8 cellular contexts compared by ENCODE assay signal in the genomic region with DNA sequence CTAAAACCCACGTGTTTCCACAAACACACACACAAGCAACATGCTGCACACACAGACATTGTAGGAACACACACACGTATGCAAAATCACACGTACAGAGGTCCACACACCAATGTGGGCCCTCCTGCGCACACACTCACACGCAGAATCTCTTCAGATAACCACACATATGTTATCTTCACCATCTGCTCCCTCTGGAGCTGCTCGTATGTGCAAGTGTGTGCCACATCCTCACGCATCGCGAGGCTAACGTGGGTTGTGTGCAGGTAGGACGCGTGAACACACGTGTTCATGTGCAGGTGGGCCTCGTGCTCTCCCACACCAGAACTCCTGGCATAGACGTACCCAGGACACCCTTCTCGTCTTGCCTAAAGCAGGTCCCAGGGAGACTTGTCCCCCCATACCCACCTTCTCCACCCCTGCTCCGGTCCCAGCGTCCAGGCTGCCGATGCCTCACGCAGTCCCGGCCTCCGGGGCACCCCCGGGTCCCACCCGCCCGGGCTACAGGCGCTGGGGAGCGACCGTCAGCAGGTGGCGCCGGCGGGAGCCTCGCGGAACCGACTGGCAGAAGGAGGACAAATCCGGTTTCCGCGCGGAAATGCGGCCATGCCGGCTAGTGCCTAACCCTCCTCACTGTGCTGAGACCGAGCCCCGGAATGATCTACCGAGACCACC. TPM values are rescaled to one million over a fixed set of nuclear protein-coding genes. Genes with fewer than 3 reads are reported as not detected.
DNase-seq lines count a peak whose midpoint lies in the region; ATAC-seq lines count a peak whose summit lies in the region.

No MANE protein-coding gene starts in this region.

- H3K27me3 ChIP-seq in CD4-positive, alpha-beta memory T cell (ENCODE audit: insufficient read depth, low read length): no peaks in the 10 kb centered on the region

- H3K36me3 ChIP-seq in CD4-positive, alpha-beta memory T cell (ENCODE audit: insufficient read depth, low read length): no peaks in the 10 kb centered on the region

- DNase-seq in CD4-positive, alpha-beta memory T cell: peak; percentile 48 to 64 (median 58)
- DNase-seq in T-helper 1 cell (peak in 4 of 5 donors; percentile 35 to 66 (median 45)), anterior cingulate cortex (lab: John Stamatoyannopoulos, UW) (peak in 39 of 58 donors; percentile 8 to 62 (median 36)), medulla oblongata (ENCODE audit: extremely low spot score) (peak; percentile 51), OCI-M2 (lab: John Stamatoyannopoulos, UW; ENCODE audit: unreplicated experiment) (no peak), NCI-H128 (lab: John Stamatoyannopoulos, UW; ENCODE audit: unreplicated experiment) (no peak)
- DNase-seq in stimulated activated naive CD4-positive, alpha-beta T cell treated with Interleukin-2 at 50 U/mL for 16 hours (lab: John Stamatoyannopoulos, UW): peak; percentile 55

- no peaks in the 10 kb centered on the region for H3K9me3 ChIP-seq in CD4-positive, alpha-beta memory T cell (ENCODE audit: control insufficient read depth in 1 of 2, low read length in 2 of 2)

- CTCF ChIA-PET in CD4-positive, alpha-beta memory T cell (lab: Charles Lee; ENCODE audit: partially characterized antibody): interaction anchor here (1.1 to 1.6 kb wide), 3 partner anchors 19 to 84 kb away, joined by 3 to 4 read pairs (median 3); no protein-coding TSS in a partner anchor

- ATAC-seq in GM19397 (IDR thresholded peaks at IDR 0.05; ENCODE audit: unreplicated experiment): no peak

- no peaks in the 10 kb centered on the region for H3K9me3 Mint-ChIP-seq in CD4-positive, alpha-beta memory T cell

- peaks cover 0 to 1% of the 10 kb centered on the region in 2 donors for H3K36me3 Mint-ChIP-seq in CD4-positive, alpha-beta memory T cell

- H3K27ac Mint-ChIP-seq in CD4-positive, alpha-beta memory T cell: peak overlapping the region in 5 of 7 donors; percentile 62 to 95 (median 92)

- H3K4me3 ChIP-seq in CD4-positive, alpha-beta memory T cell (ENCODE audit: low read length in 2 of 2): peak overlapping the region; percentile 52 to 62

- peak overlapping the region; percentile 84 to 98 (median 93) for H3K4me3 Mint-ChIP-seq in CD4-positive, alpha-beta memory T cell

- peaks cover 4 to 8% of the 10 kb centered on the region in 2 donors for H3K27me3 Mint-ChIP-seq in CD4-positive, alpha-beta memory T cell

- H3K27ac ChIP-seq in CD4-positive, alpha-beta memory T cell (ENCODE audit: low read depth, low read length): no peak overlapping the region

- POLR2A ChIA-PET in CD4-positive, alpha-beta memory T cell (lab: Charles Lee; ENCODE audit: partially characterized antibody): interaction anchor here (1.3 kb wide), 1 partner anchor 33 kb away, joined by 3 read pairs; no protein-coding TSS in a partner anchor

- peaks cover 8% of the 10 kb centered on the region for H3K4me1 ChIP-seq in CD4-positive, alpha-beta memory T cell (ENCODE audit: insufficient read depth, low read length)

- intact Hi-C loops in CD4-positive, alpha-beta memory T cell (cut with micrococcal nuclease): loop anchor here (1.0 kb wide), 2 partner anchors 10 to 20 kb away; no protein-coding TSS in a partner anchor

- H3K4me1 Mint-ChIP-seq in CD4-positive, alpha-beta memory T cell: peaks cover 6 to 13% (median 11%) of the 10 kb centered on the region in 4 donors

RNA-seq across cellular contexts. Expression of a gene that starts 10.3 kb away (rescaled TPM):
- total RNA-seq in CD4-positive, alpha-beta memory T cell: 10 to 100 TPM; 36.0 to 38.6 TPM
- polyA plus RNA-seq in CD4-positive, alpha-beta memory T cell: 1 to 10 TPM in 1 of 2 donors, under 1 TPM in 1; 0.59 to 2.5 TPM

Comparison
In these comparisons a context has a peak if more than half of its experiments do, and no peak if none do; other contexts are left out.
1. DNase-seq: peak in CD4-positive, alpha-beta memory T cell (5 of 5), T-helper 1 cell (4 of 5), anterior cingulate cortex (39 of 58), medulla oblongata (single experiment) and stimulated activated naive CD4-positive, alpha-beta T cell treated with Interleukin-2 at 50 U/mL for 16 hours (single experiment); none in OCI-M2 (single experiment) and NCI-H128 (single experiment).